Comparison of ENCODE assay signal across 1 cellular context in genomic region chr3:60707452-60708020, GRCh38.
TF ChIP-seq lines count a peak whose summit lies in the region.

No MANE protein-coding gene starts in this region.

TF ChIP-seq in IMR-90, 13 proteins besides CTCF, POLR2A, EP300 and RAD21 (continued from another document):
- TF ChIP-seq ELK1 (IDR thresholded peaks at IDR 0.05; ENCODE audit: borderline replicate concordance, low read depth, low read length) (no peak), RCOR1 (IDR thresholded peaks at IDR 0.05; ENCODE audit: insufficient replicate concordance, low read length) (no peak), CHD1 (IDR thresholded peaks at IDR 0.05; ENCODE audit: low read depth, low read length) (no peak), CEBPB (IDR thresholded peaks at IDR 0.05; ENCODE audit: low read depth, low read length) (no peak)
